Comparison of ENCODE assay signal across 27 cellular contexts in the genomic region with DNA sequence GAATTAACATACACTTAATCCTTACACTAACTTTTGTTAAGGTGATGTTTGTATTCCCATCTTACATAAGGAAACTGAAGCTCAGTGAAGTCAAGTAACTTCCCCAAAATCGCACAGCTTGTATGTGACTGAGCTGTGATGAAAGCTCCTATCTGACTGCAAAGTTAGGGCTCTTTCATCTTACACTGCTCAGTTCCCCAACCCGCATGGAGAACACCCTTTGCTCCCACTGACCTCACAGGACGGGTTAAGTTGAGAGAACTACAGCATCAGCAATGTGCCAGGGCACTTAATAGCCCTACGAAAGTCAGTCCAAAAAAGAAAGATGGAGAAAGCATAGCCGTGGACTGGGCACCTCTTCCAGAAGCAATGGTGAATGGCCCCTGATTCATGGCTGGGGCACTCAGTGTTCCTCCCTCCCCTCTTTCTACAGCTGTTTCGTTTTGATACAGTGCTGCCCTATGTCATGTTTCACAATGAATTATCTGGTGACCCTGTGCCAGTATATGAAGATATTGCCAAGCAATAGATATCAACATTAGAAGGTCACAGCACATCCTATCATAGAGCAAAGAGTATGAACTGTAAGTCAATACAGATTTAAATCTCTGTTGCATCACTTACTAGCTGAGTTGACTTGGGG. TPM values are rescaled to one million over a fixed set of nuclear protein-coding genes. Genes with fewer than 3 reads are reported as not detected.
"Had no signal": no experiment of that assay in that cellular context is flagged by ENCODE, and none has a peak within 500 bp of the region (broad histone marks: within the 10 kb centered on the region; RNA-seq: fewer than 3 reads in every experiment).

No MANE protein-coding gene starts in this region.

- H3K4me3 ChIP-seq: Peyer's patch, SJCRH30 had no signal

- DNase-seq: activated CD4-positive, alpha-beta memory T cell treated with anti-CD3 and anti-CD28 coated beads for 36 hours; activated CD4-positive, alpha-beta T cell treated with anti-CD3 and anti-CD28 coated beads, Interleukin-2, amount 10 ng/mL, durations not matched to agents 7 days and 5 days; activated CD4-positive, CD25-positive, alpha-beta regulatory T cell; activated CD8-positive, alpha-beta memory T cell treated with anti-CD3 and anti-CD28 coated beads for 24 hours; activated effector memory CD4-positive, alpha-beta T cell treated with anti-CD3 and anti-CD28 coated beads, Interleukin-2, amount 50 U/mL, for 16 hours; activated naive CD4-positive, alpha-beta T cell treated with anti-CD3 and anti-CD28 coated beads for 36 hours; activated naive CD8-positive, alpha-beta T cell treated with anti-CD3 and anti-CD28 coated beads for 36 hours; activated T-cell treated with anti-CD3 and anti-CD28 coated beads, Interleukin-2, amount 50 U/mL, for 4 hours; anterior cingulate cortex; caudate nucleus; Kasumi-1; NCI-H1092; NCI-H1417; NCI-H1694; NCI-H2029; NCI-H2107; NCI-H345; NCI-H510A; NCI-H69; Peyer's patch; Right ventricle myocardium superior; SJCRH30; SK-N-SH; T-helper 1 cell had no signal

- H3K27me3 ChIP-seq: Peyer's patch, SJCRH30 had no signal

- H3K27ac ChIP-seq: Peyer's patch, RWPE1, SJCRH30, VCaP had no signal

- H3K9me3 ChIP-seq: Peyer's patch, SJCRH30, SK-N-SH had no signal

- H3K9ac ChIP-seq: SK-N-SH had no signal

- ATAC-seq: activated T-cell treated with anti-CD3 and anti-CD28 coated beads, Interleukin-2, amount 50 U/mL, for 4 hours had no signal

- H3K36me3 ChIP-seq: Peyer's patch, SJCRH30 had no signal

- H3K4me2 ChIP-seq: SK-N-SH had no signal

- H3K4me1 ChIP-seq: Peyer's patch, SJCRH30 had no signal

RNA-seq across cellular contexts. Expression of a gene that starts 38.0 kb away (rescaled TPM):
- total RNA-seq: activated CD4-positive, alpha-beta memory T cell treated with anti-CD3 and anti-CD28 coated beads for 36 hours; activated CD4-positive, alpha-beta T cell treated with anti-CD3 and anti-CD28 coated beads, Interleukin-2, amount 10 ng/mL, durations not matched to agents 7 days and 5 days; activated naive CD4-positive, alpha-beta T cell treated with anti-CD3 and anti-CD28 coated beads for 36 hours; activated naive CD8-positive, alpha-beta T cell treated with anti-CD3 and anti-CD28 coated beads for 36 hours; activated T-cell treated with anti-CD3 and anti-CD28 coated beads, Interleukin-2, amount 50 U/mL, for 4 hours; SJCRH30; T-helper 2 cell treated with Interferon-gamma antibody and Interleukin-4, amounts not matched to agents 100 ng/mL and 5 ng/mL, for 36 hours had no signal
